In genomic region chr2:113692698-113693428, GRCh38 we compare ENCODE assay signal across 8 cellular contexts.
DNase-seq lines count a peak whose midpoint lies in the region; ATAC-seq and TF ChIP-seq lines count a peak whose summit lies in the region.

No MANE protein-coding gene starts in this region.

- H3K36me3 ChIP-seq in upper lobe of left lung, result no peaks in the 10 kb centered on the region

- DNase-seq in NOMO-1 treated with DMSO at 0.1 percent for 48 hours (lab: John Stamatoyannopoulos, UW; ENCODE audit: unreplicated experiment) (peak; percentile 66), pons (ENCODE audit: low spot score) (peak; percentile 43), SHP77 (lab: John Stamatoyannopoulos, UW) (no peak), occipital lobe (lab: John Stamatoyannopoulos, UW) (no peak), NCI-H2029 treated with DMSO at 0.1 percent for 48 hours (lab: John Stamatoyannopoulos, UW) (no peak), upper lobe of left lung (no peak)

- ATAC-seq in GM18907 (IDR thresholded peaks at IDR 0.05; ENCODE audit: unreplicated experiment) (peak; percentile 86), HG02763 (IDR thresholded peaks at IDR 0.05; ENCODE audit: unreplicated experiment) (peak; percentile 64), upper lobe of left lung (ENCODE audit: low FRiP score in 2 of 2) (no peak)

- no peak overlapping the region for H3K4me3 ChIP-seq in upper lobe of left lung

- H3K9me3 ChIP-seq in upper lobe of left lung, result no peaks in the 10 kb centered on the region

- H3K27ac ChIP-seq in upper lobe of left lung, result no peak overlapping the region

- no peak for TF ChIP-seq EP300 in upper lobe of left lung (IDR thresholded peaks at IDR 0.05)

- H3K4me1 ChIP-seq in upper lobe of left lung, result peaks cover 0 to 4% (median 0%) of the 10 kb centered on the region in 4 donors

- WGBS in upper lobe of left lung, 2 donors, result 69 to 89% methylated on average over 3 of the region's 3 CpGs

- no peak for TF ChIP-seq POLR2A in upper lobe of left lung (IDR thresholded peaks at IDR 0.05)

- TF ChIP-seq CTCF in upper lobe of left lung (IDR thresholded peaks at IDR 0.05), result no peak

- H3K27me3 ChIP-seq in upper lobe of left lung, result no peaks in the 10 kb centered on the region

Comparison
In these comparisons a context has a peak if more than half of its experiments do, and no peak if none do; other contexts are left out.
1. ATAC-seq: peak in GM18907 (single experiment) and HG02763 (single experiment); none in upper lobe of left lung (0 of 2).
2. DNase-seq: peak in NOMO-1 treated with DMSO at 0.1 percent for 48 hours (single experiment) and pons (single experiment); none in SHP77 (0 of 2), occipital lobe (single experiment), NCI-H2029 treated with DMSO at 0.1 percent for 48 hours (single experiment) and upper lobe of left lung (0 of 2).